ENCODE assay signal across 15 cellular contexts in genomic region chr5:150762216-150762615, GRCh38. TPM values are rescaled to one million over a fixed set of nuclear protein-coding genes. Genes with fewer than 3 reads are reported as not detected.
DNase-seq lines count a peak whose midpoint lies in the region; TF ChIP-seq lines count a peak whose summit lies in the region.
"Had no signal": no experiment of that assay in that cellular context is flagged by ENCODE, and none has a peak within 500 bp of the region (broad histone marks: within the 10 kb centered on the region; RNA-seq: fewer than 3 reads in every experiment).

No MANE protein-coding gene starts in this region.

- no peaks in the 10 kb centered on the region for H3K9me3 ChIP-seq in mammary epithelial cell (replicated peaks; ENCODE audit: insufficient read depth, low read length)
- no peaks in the 10 kb centered on the region for H3K9me3 ChIP-seq in hepatocyte (ENCODE audit: low read depth)
- no peaks in the 10 kb centered on the region for H3K9me3 ChIP-seq in tibial nerve
- H3K9me3 ChIP-seq: body of pancreas had no signal

- H3K4me3 ChIP-seq in mammary epithelial cell (replicated peaks in 1 of 3; ENCODE audit: insufficient read depth in 1 of 3, low read depth in 2 of 3, low read length in 3 of 3) (no peak overlapping the region), hepatocyte (no peak overlapping the region), tibial nerve (no peak overlapping the region)
- H3K4me3 ChIP-seq: body of pancreas, MG63 had no signal

- BruUV-seq in MCF 10A (replicated peaks; lab: Mats Ljungman, UMichigan) (no TSS peak), mammary epithelial cell (replicated peaks; lab: Mats Ljungman, UMichigan) (no TSS peak)

- H3K4me1 ChIP-seq in mammary epithelial cell (ENCODE audit: insufficient read depth, low read length): peaks cover 25% of the 10 kb centered on the region
- H3K4me1 ChIP-seq in hepatocyte (ENCODE audit: insufficient read depth): peaks cover 19% of the 10 kb centered on the region
- peaks cover 0 to 31% (median 12%) of the 10 kb centered on the region in 4 donors for H3K4me1 ChIP-seq in tibial nerve

- DNase-seq in MCF 10A (ENCODE audit: unreplicated experiment) (peak; percentile 76), mammary epithelial cell (no peak), hepatocyte (ENCODE audit: low spot score) (no peak), tibial nerve (ENCODE audit: low spot score in 2 of 2) (no peak), GM19240 (ENCODE audit: insufficient read length, low spot score) (no peak), iPS-NIHi7 (ENCODE audit: extremely low spot score) (no peak), NCI-H1694 treated with DMSO at 0.1 percent for 48 hours (lab: John Stamatoyannopoulos, UW) (no peak)
- DNase-seq in activated T-helper 2 cell treated with anti-CD3 and anti-CD28 coated beads, Interferon-gamma antibody, Interleukin-2, Interleukin-4, amounts not matched to agents 10 μg/mL and 5 μg/mL and 100 μg/mL, durations not matched to agents 14 hours and 24 hours and 36 hours (ENCODE audit: low spot score): no peak
- DNase-seq: activated naive CD4-positive, alpha-beta T cell treated with Interleukin-2 at 50 U/mL for 16 hours; body of pancreas; kidney glomerular epithelial cell; MG63; NCI-H2171; stimulated activated CD4-positive, alpha-beta T cell treated with anti-CD3 and anti-CD28 coated beads, Interleukin-2, amount 100 ng/mL, for 24 hours; stimulated activated CD8-positive, alpha-beta memory T cell treated with anti-CD3 and anti-CD28 coated beads, Interleukin-4, amount 100 ng/mL, for 48 hours had no signal

- H3K36me3 ChIP-seq in mammary epithelial cell (ENCODE audit: insufficient read depth, low read length): no peaks in the 10 kb centered on the region
- H3K36me3 ChIP-seq in hepatocyte (replicated peaks; ENCODE audit: insufficient read depth, low read depth): no peaks in the 10 kb centered on the region
- no peaks in the 10 kb centered on the region for H3K36me3 ChIP-seq in tibial nerve

- H3K27ac Mint-ChIP-seq in MCF 10A (ENCODE audit: low read depth, unreplicated experiment): peak overlapping the region; percentile 95
- peak overlapping the region; percentile 29 for H3K27ac Mint-ChIP-seq in activated T-helper 2 cell treated with anti-CD3 and anti-CD28 coated beads, Interferon-gamma antibody, Interleukin-2, Interleukin-4, amounts not matched to agents 10 μg/mL and 5 μg/mL and 100 μg/mL, durations not matched to agents 14 hours and 24 hours and 36 hours

- in situ Hi-C loops in mammary epithelial cell (cut with MboI; ENCODE audit: low sequenced_read_pairs in 2 of 2): no loop called here

- peaks cover 8% of the 10 kb centered on the region for H3K9me3 Mint-ChIP-seq in MCF 10A (ENCODE audit: unreplicated experiment)
- H3K9me3 Mint-ChIP-seq in activated T-helper 2 cell treated with anti-CD3 and anti-CD28 coated beads, Interferon-gamma antibody, Interleukin-2, Interleukin-4, amounts not matched to agents 10 μg/mL and 5 μg/mL and 100 μg/mL, durations not matched to agents 14 hours and 24 hours and 36 hours: peaks cover 10% of the 10 kb centered on the region

- TF ChIP-seq EP300 in tibial nerve (IDR thresholded peaks at IDR 0.05): no peak

- H3K27me3 ChIP-seq in mammary epithelial cell (ENCODE audit: insufficient read depth, low read length) (no peaks in the 10 kb centered on the region), hepatocyte (no peaks in the 10 kb centered on the region), tibial nerve (no peaks in the 10 kb centered on the region)
- H3K27me3 ChIP-seq: body of pancreas, MG63 had no signal

- no peak overlapping the region for H3K9ac ChIP-seq in mammary epithelial cell (ENCODE audit: insufficient read depth, low read length)

- H3K9me2 ChIP-seq in hepatocyte (replicated peaks; ENCODE audit: insufficient read depth): no peaks in the 10 kb centered on the region

- peaks cover 3% of the 10 kb centered on the region for H3K36me3 Mint-ChIP-seq in MCF 10A (ENCODE audit: insufficient read depth, unreplicated experiment)
- H3K36me3 Mint-ChIP-seq in activated T-helper 2 cell treated with anti-CD3 and anti-CD28 coated beads, Interferon-gamma antibody, Interleukin-2, Interleukin-4, amounts not matched to agents 10 μg/mL and 5 μg/mL and 100 μg/mL, durations not matched to agents 14 hours and 24 hours and 36 hours (ENCODE audit: low read depth): peaks cover 9% of the 10 kb centered on the region

- H3K27ac ChIP-seq in mammary epithelial cell (ENCODE audit: insufficient read depth, low read depth, low read length): no peak overlapping the region
- peak overlapping the region; percentile 80 for H3K27ac ChIP-seq in hepatocyte
- H3K27ac ChIP-seq in tibial nerve: peak overlapping the region in 3 of 4 donors; percentile 55 to 83 (median 71)

- dilution Hi-C loops in mammary epithelial cell (cut with HindIII; ENCODE audit: low sequenced_read_pairs): no loop called here

- H4K20me1 ChIP-seq in mammary epithelial cell (ENCODE audit: insufficient read depth, low read length): no peaks in the 10 kb centered on the region
- no peaks in the 10 kb centered on the region for H4K20me1 ChIP-seq in hepatocyte (ENCODE audit: insufficient read depth, poor library complexity, severe bottlenecking)

- no peaks in the 10 kb centered on the region for H3K27me3 Mint-ChIP-seq in MCF 10A (ENCODE audit: insufficient read depth, unreplicated experiment)
- H3K27me3 Mint-ChIP-seq in activated T-helper 2 cell treated with anti-CD3 and anti-CD28 coated beads, Interferon-gamma antibody, Interleukin-2, Interleukin-4, amounts not matched to agents 10 μg/mL and 5 μg/mL and 100 μg/mL, durations not matched to agents 14 hours and 24 hours and 36 hours (ENCODE audit: low read depth): no peaks in the 10 kb centered on the region

- WGBS in mammary epithelial cell (ENCODE audit: low coverage, missing lambda C conversion rate): 95% methylated on average over 3 of the region's 5 CpGs
- WGBS in hepatocyte (ENCODE audit: low lambda C conversion rate, missing lambda C conversion rate): 84% methylated on average over 5 of the region's 5 CpGs
- WGBS in tibial nerve, 2 donors: 88 to 91% methylated on average over 5 of the region's 5 CpGs

- no peak for TF ChIP-seq POLR2A in tibial nerve (IDR thresholded peaks at IDR 0.05)

- no peak overlapping the region for H3K4me2 ChIP-seq in mammary epithelial cell (ENCODE audit: insufficient read depth, low read depth, low read length)
- H3K4me2 ChIP-seq in hepatocyte: no peak overlapping the region

- peaks cover 33% of the 10 kb centered on the region for H3K4me1 Mint-ChIP-seq in MCF 10A (ENCODE audit: insufficient read depth, unreplicated experiment)
- peaks cover 31% of the 10 kb centered on the region for H3K4me1 Mint-ChIP-seq in activated T-helper 2 cell treated with anti-CD3 and anti-CD28 coated beads, Interferon-gamma antibody, Interleukin-2, Interleukin-4, amounts not matched to agents 10 μg/mL and 5 μg/mL and 100 μg/mL, durations not matched to agents 14 hours and 24 hours and 36 hours (ENCODE audit: low read depth)

- intact Hi-C loops in MCF 10A (cut with micrococcal nuclease) (no loop called here), mammary epithelial cell (cut with micrococcal nuclease) (loop anchor here (2.0 kb wide), 1 partner anchor 17 kb away; the partner anchor contains the start of gene SMIM3)
- intact Hi-C loops in activated T-helper 2 cell treated with anti-CD3 and anti-CD28 coated beads, Interferon-gamma antibody, Interleukin-2, Interleukin-4, amounts not matched to agents 10 μg/mL and 5 μg/mL and 100 μg/mL, durations not matched to agents 14 hours and 24 hours and 36 hours (cut with micrococcal nuclease): no loop called here

- no peak for TF ChIP-seq CTCF in MCF 10A (IDR thresholded peaks at IDR 0.05; ENCODE audit: unreplicated experiment)
- no peak for TF ChIP-seq CTCF in mammary epithelial cell (conservative IDR thresholded peaks at IDR 0.05 in 1 of 2, IDR thresholded peaks at IDR 0.05 in 1 of 2; ENCODE audit: extremely low read depth in 1 of 2, insufficient read depth in 1 of 2, low read depth in 1 of 2, low read length in 2 of 2)
- no peak for TF ChIP-seq CTCF in hepatocyte (IDR thresholded peaks at IDR 0.05; ENCODE audit: poor library complexity)
- no peak for TF ChIP-seq CTCF in tibial nerve (IDR thresholded peaks at IDR 0.05)

- H3K79me2 ChIP-seq in mammary epithelial cell (ENCODE audit: insufficient read depth, low read length) (peaks cover 10% of the 10 kb centered on the region), hepatocyte (peaks cover 9% of the 10 kb centered on the region)

- H3K4me3 Mint-ChIP-seq in MCF 10A (ENCODE audit: unreplicated experiment): peak overlapping the region; percentile 30
- H3K4me3 Mint-ChIP-seq in activated T-helper 2 cell treated with anti-CD3 and anti-CD28 coated beads, Interferon-gamma antibody, Interleukin-2, Interleukin-4, amounts not matched to agents 10 μg/mL and 5 μg/mL and 100 μg/mL, durations not matched to agents 14 hours and 24 hours and 36 hours (ENCODE audit: low read depth): no peak overlapping the region

- CTCF ChIA-PET in MCF 10A (lab: Yijun Ruan, JAX) (interaction anchor here (0.7 to 18.3 kb wide), 7 partner anchors 16 to 352 kb away, joined by 3 to 348 read pairs (median 22); partner anchors contain the start of genes IRGM and SMIM3), mammary epithelial cell (lab: Charles Lee; ENCODE audit: low non-redundant PET) (no interaction called here)

- no peak overlapping the region for H2AFZ ChIP-seq in mammary epithelial cell (ENCODE audit: low read depth, low read length)
- no peak overlapping the region for H2AFZ ChIP-seq in hepatocyte

- POLR2A ChIA-PET in MCF 10A (lab: Yijun Ruan, JAX): interaction anchor here (0.7 to 18.2 kb wide), 11 partner anchors 11 to 727 kb away, joined by 3 to 541 read pairs (median 7); partner anchors contain the start of genes RBM22, RPS14 and SMIM3

RNA-seq across cellular contexts. Expression of gene DCTN4, which starts 3.4 kb away (rescaled TPM):
- total RNA-seq in MCF 10A (2022) (122 and 143 TPM in 2 replicates), mammary epithelial cell (10 to 100 TPM; 64.7 to 70.9 TPM), hepatocyte (50.0 and 63.9 TPM in 2 replicates), tibial nerve (10 to 100 TPM; 38.0 to 80.2 (median 63.4) TPM)
- polyA plus RNA-seq in mammary epithelial cell (41.8 TPM), hepatocyte (18.3 and 22.9 TPM in 2 replicates)
- 99.4 TPM for polyA minus RNA-seq in mammary epithelial cell
- 40.9 and 44.7 TPM in 2 replicates for total RNA-seq in activated T-helper 2 cell treated with anti-CD3 and anti-CD28 coated beads, Interferon-gamma antibody, Interleukin-2, Interleukin-4, amounts not matched to agents 10 μg/mL and 5 μg/mL and 100 μg/mL, durations not matched to agents 14 hours and 24 hours and 36 hours

RNA-seq across cellular contexts. Expression of gene SMIM3, which starts 16.3 kb away (rescaled TPM):
- total RNA-seq in MCF 10A (2022) (21.7 and 26.1 TPM in 2 replicates), mammary epithelial cell (10 to 100 TPM; 17.5 to 24.3 TPM), hepatocyte (47.7 and 52.2 TPM in 2 replicates), tibial nerve (10 to 100 TPM; 33.0 to 54.3 (median 38.3) TPM)
- polyA plus RNA-seq in mammary epithelial cell (62.5 TPM), hepatocyte (44.2 and 45.5 TPM in 2 replicates)
- 34.1 TPM for polyA minus RNA-seq in mammary epithelial cell
- total RNA-seq in activated T-helper 2 cell treated with anti-CD3 and anti-CD28 coated beads, Interferon-gamma antibody, Interleukin-2, Interleukin-4, amounts not matched to agents 10 μg/mL and 5 μg/mL and 100 μg/mL, durations not matched to agents 14 hours and 24 hours and 36 hours: 24.5 and 25.7 TPM in 2 replicates
